22 cellular contexts compared by ENCODE assay signal in the genomic region with DNA sequence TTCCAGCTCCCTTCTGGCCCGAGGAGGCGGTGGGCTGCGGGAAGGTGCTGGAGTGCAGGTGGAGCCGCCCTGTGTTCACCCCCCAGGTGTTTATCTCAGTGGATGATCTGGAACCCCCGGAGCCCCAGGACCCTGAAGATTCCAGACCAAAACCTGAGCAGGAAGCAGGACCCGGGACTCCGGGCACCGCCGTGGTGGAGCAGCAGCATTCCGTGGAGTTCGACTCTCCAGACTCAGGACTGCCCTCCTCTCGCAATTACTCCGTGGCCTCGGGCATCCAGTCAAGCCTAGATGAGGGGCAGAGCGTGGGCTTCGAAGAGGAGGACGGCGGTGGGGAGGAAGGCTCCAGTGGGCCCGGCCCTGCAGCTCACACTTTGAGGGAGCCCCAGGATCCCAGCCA.
"Had no signal": no experiment of that assay in that cellular context is flagged by ENCODE, and none has a peak within 500 bp of the region (broad histone marks: within the 10 kb centered on the region; RNA-seq: fewer than 3 reads in every experiment).

No MANE protein-coding gene starts in this region.

- H3K4me1 Mint-ChIP-seq: activated CD4-positive, alpha-beta T cell treated with anti-CD3 and anti-CD28 coated beads, Interleukin-2, amount 10 ng/mL, durations not matched to agents 7 days and 5 days; activated CD8-positive, alpha-beta memory T cell treated with anti-CD3 and anti-CD28 coated beads, Interleukin-2, amount 10 ng/mL, durations not matched to agents 7 days and 5 days; activated naive CD4-positive, alpha-beta T cell treated with anti-CD3 and anti-CD28 coated beads, Interleukin-2, amount 50 U/mL, for 24 hours; brain; stimulated activated memory B cell treated with anti-CD40 and anti-IgM and Interleukin-4, amounts not matched to agents 10 μg/mL and 1 μg/mL and 100 μg/mL, for 72 hours had no signal

- H3K27ac ChIP-seq: thoracic aorta, upper lobe of left lung had no signal

- H3K4me3 ChIP-seq: mucosa of descending colon, smooth muscle cell, thoracic aorta, upper lobe of left lung had no signal

- H3K9me3 ChIP-seq: gastroesophageal sphincter, mucosa of descending colon, thoracic aorta, upper lobe of left lung had no signal

- H3K36me3 Mint-ChIP-seq: activated CD8-positive, alpha-beta memory T cell treated with anti-CD3 and anti-CD28 coated beads, Interleukin-2, amount 10 ng/mL, durations not matched to agents 7 days and 5 days had no signal

- H3K4me3 Mint-ChIP-seq: activated CD4-positive, alpha-beta T cell treated with anti-CD3 and anti-CD28 coated beads, Interleukin-2, amount 10 ng/mL, durations not matched to agents 7 days and 5 days; activated CD8-positive, alpha-beta memory T cell treated with anti-CD3 and anti-CD28 coated beads, Interleukin-2, amount 10 ng/mL, durations not matched to agents 7 days and 5 days; activated CD8-positive, alpha-beta T cell treated with anti-CD3 and anti-CD28 coated beads for 36 hours; activated naive CD4-positive, alpha-beta T cell treated with anti-CD3 and anti-CD28 coated beads, Interleukin-2, amount 50 U/mL, for 24 hours; activated T-helper 1 cell treated with anti-CD3 and anti-CD28 coated beads, Interleukin-12 subunit alpha, Interleukin-12 subunit beta, Interleukin-2, Interleukin-4 antibody, amounts not matched to agents 30 ng/mL and 10 ng/mL and 1 ng/mL, durations not matched to agents 14 hours and 24 hours and 36 hours; brain; stimulated activated memory B cell treated with anti-CD40 and anti-IgM and Interleukin-4, amounts not matched to agents 10 μg/mL and 1 μg/mL and 100 μg/mL, for 72 hours had no signal

- H3K27me3 Mint-ChIP-seq: activated CD4-positive, alpha-beta T cell treated with anti-CD3 and anti-CD28 coated beads, Interleukin-2, amount 10 ng/mL, durations not matched to agents 7 days and 5 days; activated CD8-positive, alpha-beta memory T cell treated with anti-CD3 and anti-CD28 coated beads, Interleukin-2, amount 10 ng/mL, durations not matched to agents 7 days and 5 days; activated CD8-positive, alpha-beta T cell treated with anti-CD3 and anti-CD28 coated beads for 36 hours; activated naive CD4-positive, alpha-beta T cell treated with anti-CD3 and anti-CD28 coated beads, Interleukin-2, amount 50 U/mL, for 24 hours; brain; stimulated activated memory B cell treated with anti-CD40 and anti-IgM and Interleukin-4, amounts not matched to agents 10 μg/mL and 1 μg/mL and 100 μg/mL, for 72 hours had no signal

- H3K9me3 Mint-ChIP-seq: activated CD4-positive, alpha-beta T cell treated with anti-CD3 and anti-CD28 coated beads, Interleukin-2, amount 10 ng/mL, durations not matched to agents 7 days and 5 days; activated CD8-positive, alpha-beta T cell treated with anti-CD3 and anti-CD28 coated beads for 36 hours; activated naive CD4-positive, alpha-beta T cell treated with anti-CD3 and anti-CD28 coated beads, Interleukin-2, amount 50 U/mL, for 24 hours; activated T-helper 1 cell treated with anti-CD3 and anti-CD28 coated beads, Interleukin-12 subunit alpha, Interleukin-12 subunit beta, Interleukin-2, Interleukin-4 antibody, amounts not matched to agents 30 ng/mL and 10 ng/mL and 1 ng/mL, durations not matched to agents 14 hours and 24 hours and 36 hours; brain; stimulated activated memory B cell treated with anti-CD40 and anti-IgM and Interleukin-4, amounts not matched to agents 10 μg/mL and 1 μg/mL and 100 μg/mL, for 72 hours had no signal

- H3K4me2 ChIP-seq: smooth muscle cell had no signal

- H3K27me3 ChIP-seq: gastroesophageal sphincter, upper lobe of left lung had no signal

- H3K27ac Mint-ChIP-seq: activated CD8-positive, alpha-beta memory T cell treated with anti-CD3 and anti-CD28 coated beads, Interleukin-2, amount 10 ng/mL, durations not matched to agents 7 days and 5 days; activated CD8-positive, alpha-beta T cell treated with anti-CD3 and anti-CD28 coated beads for 36 hours; stimulated activated memory B cell treated with anti-CD40 and anti-IgM and Interleukin-4, amounts not matched to agents 10 μg/mL and 1 μg/mL and 100 μg/mL, for 72 hours had no signal

- DNase-seq: activated CD4-positive, alpha-beta T cell treated with anti-CD3 and anti-CD28 coated beads, Interleukin-2, amount 10 ng/mL, durations not matched to agents 7 days and 5 days; activated CD4-positive, CD25-positive, alpha-beta regulatory T cell treated with anti-CD3 and anti-CD28 coated beads, Interleukin-2, amount 50 U/mL, for 72 hours; activated CD8-positive, alpha-beta memory T cell treated with anti-CD3 and anti-CD28 coated beads, Interleukin-2, amount 10 ng/mL, durations not matched to agents 7 days and 5 days; activated CD8-positive, alpha-beta T cell treated with anti-CD3 and anti-CD28 coated beads for 36 hours; activated gamma-delta T cell treated with Interleukin-2 at 50 U/mL for 16 hours; activated T-cell treated with anti-CD3 and anti-CD28 coated beads for 4 hours; aorta; central memory CD4-positive, alpha-beta T cell; effector memory CD4-positive, alpha-beta T cell; left colon; mesenchymal stem cell; mucosa of descending colon; occipital lobe; stimulated activated CD4-positive, alpha-beta T cell treated with anti-CD3 and anti-CD28 coated beads, Interleukin-15, amount 100 ng/mL, for 24 hours had no signal
